In the genomic region with DNA sequence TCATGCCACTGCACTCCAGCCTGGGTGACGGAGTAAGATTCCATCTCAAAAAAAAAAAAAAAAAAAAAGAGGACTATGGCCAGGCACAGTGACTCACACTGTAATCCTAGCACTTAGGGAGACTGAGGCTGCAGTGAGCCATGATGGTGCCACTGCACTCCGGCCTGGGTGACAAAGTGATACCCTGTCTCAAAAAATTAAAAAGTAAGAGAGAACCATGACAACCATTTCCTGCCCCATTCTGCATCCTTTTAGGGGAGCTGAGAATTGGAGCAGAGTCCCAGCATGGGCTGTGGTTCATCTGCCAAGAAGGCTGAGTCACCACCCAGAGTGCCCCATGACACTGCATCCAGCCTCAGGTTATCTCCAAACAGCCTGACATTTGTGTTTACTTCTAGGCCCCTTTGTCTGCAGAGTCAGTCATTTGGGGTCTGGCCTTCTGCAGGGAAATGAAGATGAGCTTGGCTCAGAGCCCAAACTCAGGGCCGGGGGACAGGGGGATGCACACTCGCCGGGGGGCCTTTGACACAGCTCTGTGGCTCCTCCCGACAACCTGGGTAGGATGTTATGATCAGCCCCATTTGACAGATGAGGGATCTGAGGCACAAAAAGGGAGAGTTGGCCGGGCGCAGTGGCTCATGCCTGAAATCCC, we compare ENCODE assay signal across 8 cellular contexts. TPM values are rescaled to one million over a fixed set of nuclear protein-coding genes. Genes with fewer than 3 reads are reported as not detected.
DNase-seq lines count a peak whose midpoint lies in the region; ATAC-seq and TF ChIP-seq lines count a peak whose summit lies in the region.

No MANE protein-coding gene starts in this region.

- H3K4me3 ChIP-seq in right cardiac atrium (ENCODE audit: low read length): no peak overlapping the region
- no peak overlapping the region for H3K4me3 ChIP-seq in vagina

- H3K4me1 Mint-ChIP-seq in activated T-cell treated with anti-CD3 and anti-CD28 coated beads, Interleukin-2, amount 50 U/mL, for 72 hours (ENCODE audit: low read depth): peaks cover 10% of the 10 kb centered on the region
- no peaks in the 10 kb centered on the region for H3K4me1 Mint-ChIP-seq in stimulated activated memory B cell treated with anti-CD40 and anti-IgM and Interleukin-4, amounts not matched to agents 10 μg/mL and 1 μg/mL and 100 μg/mL, for 72 hours

- 48% methylated on average over 8 of the region's 8 CpGs for WGBS in right cardiac atrium

- DNase-seq in AG20443 (ENCODE audit: low spot score) (peak; percentile 84), HS-5 (ENCODE audit: low read depth) (peak; percentile 72), right cardiac atrium (peak in 2 of 3 donors; percentile 52 to 73), vagina (ENCODE audit: extremely low spot score in 2 of 2) (no peak), pons (ENCODE audit: low spot score) (no peak)
- peak; percentile 49 to 59 for DNase-seq in activated T-cell treated with anti-CD3 and anti-CD28 coated beads, Interleukin-2, amount 50 U/mL, for 72 hours
- DNase-seq in activated CD4-positive, CD25-positive, alpha-beta regulatory T cell treated with anti-CD3 and anti-CD28 coated beads, Interleukin-2, amount 50 U/mL, for 72 hours: no peak

- H3K36me3 Mint-ChIP-seq in activated T-cell treated with anti-CD3 and anti-CD28 coated beads, Interleukin-2, amount 50 U/mL, for 72 hours (ENCODE audit: insufficient read depth in 2 of 2): no peaks in the 10 kb centered on the region
- no peaks in the 10 kb centered on the region for H3K36me3 Mint-ChIP-seq in stimulated activated memory B cell treated with anti-CD40 and anti-IgM and Interleukin-4, amounts not matched to agents 10 μg/mL and 1 μg/mL and 100 μg/mL, for 72 hours

- peaks cover 22% of the 10 kb centered on the region for H3K27me3 Mint-ChIP-seq in activated T-cell treated with anti-CD3 and anti-CD28 coated beads, Interleukin-2, amount 50 U/mL, for 72 hours (ENCODE audit: low read depth)
- H3K27me3 Mint-ChIP-seq in stimulated activated memory B cell treated with anti-CD40 and anti-IgM and Interleukin-4, amounts not matched to agents 10 μg/mL and 1 μg/mL and 100 μg/mL, for 72 hours: peaks cover 26% of the 10 kb centered on the region

- H3K27me3 ChIP-seq in right cardiac atrium (ENCODE audit: control insufficient read depth, insufficient read depth) (no peaks in the 10 kb centered on the region), vagina (no peaks in the 10 kb centered on the region)

- H3K9me3 ChIP-seq in right cardiac atrium (ENCODE audit: control insufficient read depth, low read length): no peaks in the 10 kb centered on the region
- H3K9me3 ChIP-seq in vagina: no peaks in the 10 kb centered on the region

- TF ChIP-seq CTCF in vagina (IDR thresholded peaks at IDR 0.05): no peak

- no peaks in the 10 kb centered on the region for H3K9me3 Mint-ChIP-seq in activated T-cell treated with anti-CD3 and anti-CD28 coated beads, Interleukin-2, amount 50 U/mL, for 72 hours
- no peaks in the 10 kb centered on the region for H3K9me3 Mint-ChIP-seq in stimulated activated memory B cell treated with anti-CD40 and anti-IgM and Interleukin-4, amounts not matched to agents 10 μg/mL and 1 μg/mL and 100 μg/mL, for 72 hours

- ATAC-seq in activated T-cell treated with anti-CD3 and anti-CD28 coated beads, Interleukin-2, amount 50 U/mL, for 72 hours (replicated peaks in 1 of 2): peak; percentile 92 to 93
- ATAC-seq in right cardiac atrium: peak; percentile 39 to 52
- ATAC-seq in stimulated activated memory B cell treated with anti-CD40 and anti-IgM and Interleukin-4, amounts not matched to agents 10 μg/mL and 1 μg/mL and 100 μg/mL, for 72 hours: no peak

- intact Hi-C loops in right cardiac atrium (cut with DNase I): no loop called here
- intact Hi-C loops in vagina (cut with DNase I): no loop called here

- no peak overlapping the region for H3K4me3 Mint-ChIP-seq in activated T-cell treated with anti-CD3 and anti-CD28 coated beads, Interleukin-2, amount 50 U/mL, for 72 hours
- no peak overlapping the region for H3K4me3 Mint-ChIP-seq in stimulated activated memory B cell treated with anti-CD40 and anti-IgM and Interleukin-4, amounts not matched to agents 10 μg/mL and 1 μg/mL and 100 μg/mL, for 72 hours

- peaks cover 12% of the 10 kb centered on the region for H3K4me1 ChIP-seq in right cardiac atrium (ENCODE audit: control insufficient read depth, insufficient read depth, low read length)
- peaks cover 34% of the 10 kb centered on the region for H3K4me1 ChIP-seq in vagina

- no peak for TF ChIP-seq POLR2A in vagina (IDR thresholded peaks at IDR 0.05)

- no peak overlapping the region for H3K27ac Mint-ChIP-seq in activated T-cell treated with anti-CD3 and anti-CD28 coated beads, Interleukin-2, amount 50 U/mL, for 72 hours
- H3K27ac Mint-ChIP-seq in stimulated activated memory B cell treated with anti-CD40 and anti-IgM and Interleukin-4, amounts not matched to agents 10 μg/mL and 1 μg/mL and 100 μg/mL, for 72 hours: no peak overlapping the region

- peak overlapping the region; percentile 66 for H3K27ac ChIP-seq in right cardiac atrium (ENCODE audit: low read length)
- peak overlapping the region; percentile 94 for H3K27ac ChIP-seq in vagina

- no peaks in the 10 kb centered on the region for H3K36me3 ChIP-seq in vagina

RNA-seq across cellular contexts. Expression of gene CSDC2, which starts 4.7 kb away (rescaled TPM):
- not detected for total RNA-seq in activated T-cell treated with anti-CD3 and anti-CD28 coated beads, Interleukin-2, amount 50 U/mL, for 72 hours
- total RNA-seq in right cardiac atrium (100 to 1,000 TPM; 274 to 342 (median 287) TPM), vagina (29.7 TPM)
- 309 TPM for polyA plus RNA-seq in right cardiac atrium

RNA-seq across cellular contexts. Expression of gene POLR3H, which starts 21.3 kb away (rescaled TPM):
- 10 to 100 TPM; 11.6 to 15.6 TPM for total RNA-seq in activated T-cell treated with anti-CD3 and anti-CD28 coated beads, Interleukin-2, amount 50 U/mL, for 72 hours
- 10 to 100 TPM; 21.0 to 26.7 (median 25.3) TPM for total RNA-seq in right cardiac atrium
- polyA plus RNA-seq in right cardiac atrium: 24.6 TPM
- total RNA-seq in vagina: 21.4 TPM

RNA-seq across cellular contexts. Expression of gene PMM1, which starts 24.1 kb away (rescaled TPM):
- 10 to 100 TPM; 84.3 to 86.2 TPM for total RNA-seq in activated T-cell treated with anti-CD3 and anti-CD28 coated beads, Interleukin-2, amount 50 U/mL, for 72 hours
- 10 to 100 TPM; 12.6 to 21.4 (median 18.3) TPM for total RNA-seq in right cardiac atrium
- 19.1 TPM for polyA plus RNA-seq in right cardiac atrium
- 40.8 TPM for total RNA-seq in vagina

RNA-seq across cellular contexts. Expression of gene DESI1, which starts 55.3 kb away (rescaled TPM):
- total RNA-seq in activated T-cell treated with anti-CD3 and anti-CD28 coated beads, Interleukin-2, amount 50 U/mL, for 72 hours: 10 to 100 TPM; 52.6 to 65.7 TPM
- total RNA-seq in right cardiac atrium: 10 to 100 TPM; 56.5 to 90.7 (median 74.8) TPM
- 86.4 TPM for polyA plus RNA-seq in right cardiac atrium
- 20.6 TPM for total RNA-seq in vagina

RNA-seq across cellular contexts. Expression of gene XRCC6, which starts 55.6 kb away (rescaled TPM):
- total RNA-seq in activated T-cell treated with anti-CD3 and anti-CD28 coated beads, Interleukin-2, amount 50 U/mL, for 72 hours: 100 to 1,000 TPM; 271 to 315 TPM
- total RNA-seq in right cardiac atrium: 100 to 1,000 TPM; 160 to 183 (median 173) TPM
- 144 TPM for polyA plus RNA-seq in right cardiac atrium
- 158 TPM for total RNA-seq in vagina

Comparison
In these comparisons a context has a peak if more than half of its experiments do, and no peak if none do; other contexts are left out.
1. DNase-seq: peak in AG20443 (single experiment), HS-5 (single experiment), activated T-cell treated with anti-CD3 and anti-CD28 coated beads, Interleukin-2, amount 50 U/mL, for 72 hours (2 of 2) and right cardiac atrium (2 of 3); none in vagina (0 of 2), pons (single experiment) and activated CD4-positive, CD25-positive, alpha-beta regulatory T cell treated with anti-CD3 and anti-CD28 coated beads, Interleukin-2, amount 50 U/mL, for 72 hours (single experiment).
2. RNA of gene CSDC2, which starts 4.7 kb away (total RNA-seq): 274 to 342 TPM in right cardiac atrium and 29.7 TPM in vagina (single experiment); not detected in activated T-cell treated with anti-CD3 and anti-CD28 coated beads, Interleukin-2, amount 50 U/mL, for 72 hours; every median in the first group is over 10 times any median in the second.